Comparison of ENCODE assay signal across 17 cellular contexts in genomic region chr2:23376075-23376474, GRCh38. TPM values are rescaled to one million over a fixed set of nuclear protein-coding genes. Genes with fewer than 3 reads are reported as not detected.
DNase-seq lines count a peak whose midpoint lies in the region; ATAC-seq, FAIRE-seq and TF ChIP-seq lines count a peak whose summit lies in the region.
"Had no signal": no experiment of that assay in that cellular context is flagged by ENCODE, and none has a peak within 500 bp of the region (broad histone marks: within the 10 kb centered on the region; RNA-seq: fewer than 3 reads in every experiment).

No MANE protein-coding gene starts in this region.

- no peak for TF ChIP-seq EP300 in GM12878 (IDR thresholded peaks at IDR 0.05; ENCODE audit: borderline replicate concordance in 1 of 2, control insufficient read depth in 1 of 2, low read depth in 2 of 2, low read length in 2 of 2)

- H3K4me1 ChIP-seq in GM12878 (ENCODE audit: control insufficient read depth, insufficient read depth, low read length): peaks cover 35% of the 10 kb centered on the region
- H3K4me1 ChIP-seq in adrenal gland (replicated peaks in 1 of 2): peaks cover 0 to 9% of the 10 kb centered on the region in 2 donors
- H3K4me1 ChIP-seq: HAP-1 had no signal

- H3K4me3 ChIP-seq in GM12865 (ENCODE audit: low read depth, low read length) (no peak overlapping the region), GM12878 (no peak overlapping the region), adrenal gland (no peak overlapping the region)
- H3K4me3 ChIP-seq: A549, GM23248, HAP-1 had no signal

- SMC1A ChIA-PET in GM12878 (lab: Charles Lee; ENCODE audit: uncharacterized antibody, unreplicated experiment): interaction anchor here (0.7 to 2.5 kb wide), 7 partner anchors 9 to 75 kb away, joined by 3 to 8 read pairs (median 4); partner anchors contain the start of gene KLHL29

- no peak overlapping the region for H2AFZ ChIP-seq in GM12878 (ENCODE audit: control insufficient read depth, low read depth, low read length)
- H2AFZ ChIP-seq: GM23248 had no signal

- H3K9me3 ChIP-seq in GM12878 (replicated peaks; ENCODE audit: control insufficient read depth, insufficient read depth, low read length) (no peaks in the 10 kb centered on the region), adrenal gland (replicated peaks in 1 of 3) (no peaks in the 10 kb centered on the region)
- H3K9me3 ChIP-seq: A549, HAP-1 had no signal

- H3K27me3 ChIP-seq in GM12878 (replicated peaks in 1 of 2; ENCODE audit: control insufficient read depth in 2 of 2, insufficient read depth in 2 of 2, low read length in 1 of 2) (no peaks in the 10 kb centered on the region), adrenal gland (no peaks in the 10 kb centered on the region)

- no peak for TF ChIP-seq CTCF in GM12865 (IDR thresholded peaks at IDR 0.05; ENCODE audit: insufficient read depth, low read depth, low read length, missing control alignments)
- TF ChIP-seq CTCF in GM12878 (IDR thresholded peaks at IDR 0.05 in 2 of 3, conservative IDR thresholded peaks at IDR 0.05 in 1 of 3; ENCODE audit: control insufficient read depth in 2 of 3, extremely low read depth in 1 of 3, insufficient read depth in 1 of 3, low read depth in 3 of 3, low read length in 3 of 3): no peak
- no peak for TF ChIP-seq CTCF in adrenal gland (IDR thresholded peaks at IDR 0.05)

- peak; percentile 20 for ATAC-seq in GM18867 (IDR thresholded peaks at IDR 0.05; ENCODE audit: unreplicated experiment)
- ATAC-seq in GM12878: no peak
- ATAC-seq in left lobe of liver: peak; percentile 50
- ATAC-seq in GM18909 (IDR thresholded peaks at IDR 0.05; ENCODE audit: poor library complexity, unreplicated experiment): no peak

- H3K27ac ChIP-seq in GM12878 (ENCODE audit: control insufficient read depth, insufficient read depth) (no peak overlapping the region), adrenal gland (no peak overlapping the region)
- H3K27ac ChIP-seq: A549, GM23248 had no signal

- RAD21 ChIA-PET in GM12878 (lab: Charles Lee; ENCODE audit: unreplicated experiment): interaction anchor here (1.4 kb wide), 1 partner anchor 26 kb away, joined by 3 read pairs; no protein-coding TSS in a partner anchor

- H3K36me3 ChIP-seq in GM12878 (ENCODE audit: control insufficient read depth in 2 of 2, insufficient read depth in 2 of 2, low read length in 1 of 2) (no peaks in the 10 kb centered on the region), adrenal gland (replicated peaks in 1 of 2) (no peaks in the 10 kb centered on the region)
- H3K36me3 ChIP-seq: HAP-1 had no signal

- CTCF ChIA-PET in GM12878 (lab: Yijun Ruan, JAX): interaction anchor here (0.8 to 3.2 kb wide), 5 partner anchors 9 to 177 kb away, joined by 3 to 10 read pairs (median 4); no protein-coding TSS in a partner anchor

- POLR2A ChIA-PET in GM12878 (lab: Charles Lee): interaction anchor here (1.0 to 1.4 kb wide), 2 partner anchors 11 to 78 kb away, joined by 3 to 4 read pairs; no protein-coding TSS in a partner anchor

- H3K79me2 ChIP-seq in GM12878 (ENCODE audit: control insufficient read depth, insufficient read depth, low read length): no peaks in the 10 kb centered on the region

- H3K9ac ChIP-seq in GM12878 (ENCODE audit: control insufficient read depth, insufficient read depth, low read length): no peak overlapping the region
- H3K9ac ChIP-seq: GM23248 had no signal

- in situ Hi-C loops in GM12878 (cut with MboI) (loop anchor here (25.0 kb wide), 1 partner anchor 986 kb away; the partner anchor contains the start of gene ITSN2), ACHN (cut with HindIII; ENCODE audit: low pct_ligation_motif_present, low pct_unique_long_range_greater_than_20kb, low sequenced_read_pairs) (no loop called here)

- H4K20me1 ChIP-seq in GM12878 (ENCODE audit: control insufficient read depth, insufficient read depth): no peaks in the 10 kb centered on the region

- peak overlapping the region; percentile 13; the same call in 1 of the 2 replicates for H3K4me2 ChIP-seq in GM12878 (ENCODE audit: control insufficient read depth, insufficient read depth)
- H3K4me2 ChIP-seq: A549 had no signal

- intact Hi-C loops in GM12878 (cut with micrococcal nuclease; ENCODE audit: unreplicated experiment) (no loop called here), adrenal gland (cut with DNase I) (no loop called here)

- no peak for FAIRE-seq in GM12878 (lab: Jason Lieb, UNC)
- FAIRE-seq: A549 had no signal

- BruUV-seq in GM12878 (replicated peaks; lab: Mats Ljungman, UMichigan): no TSS peak

- DNase-seq in GM12865 (ENCODE audit: low read depth) (peak; percentile 46), GM12878 (ENCODE audit: low read depth, low spot score) (no peak), left lobe of liver (ENCODE audit: low spot score) (no peak), adrenal gland (no peak), ACHN (no peak)
- DNase-seq: 8988T; C1 segment of cervical spinal cord; CD4-positive, alpha-beta memory T cell; DMS79 treated with DMSO at 0.1 percent for 48 hours; GF-D8; HFFc6 had no signal

- no peak for TF ChIP-seq RAD21 in GM12878 (IDR thresholded peaks at IDR 0.05; ENCODE audit: insufficient read depth, low read depth, low read length)

- 50% methylated on average over 5 of the region's 5 CpGs for WGBS in GM12878 (ENCODE audit: insufficient coverage, insufficient replicate concordance, low lambda C conversion rate, missing lambda C conversion rate)
- 79 to 87% (median 83%) methylated on average over 5 of the region's 5 CpGs for WGBS in adrenal gland, 4 donors

- TF ChIP-seq POLR2A in GM12878 (IDR thresholded peaks at IDR 0.05; ENCODE audit: low read depth, low read length): no peak
- no peak for TF ChIP-seq POLR2A in adrenal gland (IDR thresholded peaks at IDR 0.05)

TF ChIP-seq in GM12878, 131 proteins besides CTCF, POLR2A, EP300 and RAD21:
- TF ChIP-seq, protein P1, sequence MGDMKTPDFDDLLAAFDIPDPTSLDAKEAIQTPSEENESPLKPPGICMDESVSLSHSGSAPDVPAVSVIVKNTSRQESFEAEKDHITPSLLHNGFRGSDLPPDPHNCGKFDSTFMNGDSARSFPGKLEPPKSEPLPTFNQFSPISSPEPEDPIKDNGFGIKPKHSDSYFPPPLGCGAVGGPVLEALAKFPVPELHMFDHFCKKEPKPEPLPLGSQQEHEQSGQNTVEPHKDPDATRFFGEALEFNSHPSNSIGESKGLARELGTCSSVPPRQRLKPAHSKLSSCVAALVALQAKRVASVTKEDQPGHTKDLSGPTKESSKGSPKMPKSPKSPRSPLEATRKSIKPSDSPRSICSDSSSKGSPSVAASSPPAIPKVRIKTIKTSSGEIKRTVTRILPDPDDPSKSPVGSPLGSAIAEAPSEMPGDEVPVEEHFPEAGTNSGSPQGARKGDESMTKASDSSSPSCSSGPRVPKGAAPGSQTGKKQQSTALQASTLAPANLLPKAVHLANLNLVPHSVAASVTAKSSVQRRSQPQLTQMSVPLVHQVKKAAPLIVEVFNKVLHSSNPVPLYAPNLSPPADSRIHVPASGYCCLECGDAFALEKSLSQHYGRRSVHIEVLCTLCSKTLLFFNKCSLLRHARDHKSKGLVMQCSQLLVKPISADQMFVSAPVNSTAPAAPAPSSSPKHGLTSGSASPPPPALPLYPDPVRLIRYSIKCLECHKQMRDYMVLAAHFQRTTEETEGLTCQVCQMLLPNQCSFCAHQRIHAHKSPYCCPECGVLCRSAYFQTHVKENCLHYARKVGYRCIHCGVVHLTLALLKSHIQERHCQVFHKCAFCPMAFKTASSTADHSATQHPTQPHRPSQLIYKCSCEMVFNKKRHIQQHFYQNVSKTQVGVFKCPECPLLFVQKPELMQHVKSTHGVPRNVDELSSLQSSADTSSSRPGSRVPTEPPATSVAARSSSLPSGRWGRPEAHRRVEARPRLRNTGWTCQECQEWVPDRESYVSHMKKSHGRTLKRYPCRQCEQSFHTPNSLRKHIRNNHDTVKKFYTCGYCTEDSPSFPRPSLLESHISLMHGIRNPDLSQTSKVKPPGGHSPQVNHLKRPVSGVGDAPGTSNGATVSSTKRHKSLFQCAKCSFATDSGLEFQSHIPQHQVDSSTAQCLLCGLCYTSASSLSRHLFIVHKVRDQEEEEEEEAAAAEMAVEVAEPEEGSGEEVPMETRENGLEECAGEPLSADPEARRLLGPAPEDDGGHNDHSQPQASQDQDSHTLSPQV (IDR thresholded peaks at IDR 0.05): no peak
- TF ChIP-seq RUNX3 (IDR thresholded peaks at IDR 0.05; ENCODE audit: low read length) (peak; percentile 66), IRF4 (IDR thresholded peaks at IDR 0.05; ENCODE audit: low read depth, low read length) (no peak), SPI1 (IDR thresholded peaks at IDR 0.05; ENCODE audit: borderline replicate concordance, insufficient read depth, low read depth, low read length) (peak; percentile 39; the same call in 1 of the 2 replicates)
TF ChIP-seq in GM12878: peak in this region for 2.

RNA-seq across cellular contexts. Expression of gene KLHL29, which starts 8.9 kb away (rescaled TPM):
- 30.8 and 36.8 TPM in 2 replicates for total RNA-seq in GM12878 (2013; cell fraction: nucleolus; rRNA removed)
- total RNA-seq in GM12878 (2014; rRNA removed) (8.5 and 9.8 TPM in 2 replicates), GM12878 (2014; rRNA removed; fragmentation: Illumina TruSeq; extraction: Trizol) (6.3 and 6.9 TPM in 2 replicates), GM12878 (2021) (17.9 and 19.5 TPM in 2 replicates), left lobe of liver (2.3 TPM), adrenal gland (10 to 100 TPM; 14.1 to 24.5 (median 18.0) TPM)
- 3.9 TPM for polyA plus RNA-seq in GM12878 (2011; ENCODE audit: low read depth)
- polyA plus RNA-seq in GM12878 (2011; rRNA removed) (4.3 and 5.3 TPM in 2 replicates), GM12878 (2014; fragmentation: Illumina TruSeq; extraction: Trizol) (5.7 and 9.5 TPM in 2 replicates), GM12878 (2014; fragmentation: Nextera tagmentation; extraction: Ambion mirVana) (1 to 10 TPM; 1.4 to 2.2 TPM), GM12878 (2014; rRNA removed) (16.1 and 19.4 TPM in 2 replicates), GM12878 (2016; fragmentation: Nextera tagmentation; extraction: Ambion mirVana) (1 to 10 TPM; 2.5 to 2.7 TPM), adrenal gland (10 to 100 TPM in 1 of 3 donors, 1 to 10 TPM in 2; 8.5 to 10.9 (median 8.8) TPM)
- polyA plus RNA-seq in GM12878 (2011; cell fraction: cytosol; rRNA removed): 5.4 and 7.7 TPM in 2 replicates
- polyA plus RNA-seq in GM12878 (2011; cell fraction: nucleus; rRNA removed): 33.8 and 54.4 TPM in 2 replicates
- polyA plus RNA-seq in GM12878 (2012): 5.1 and 6.7 TPM in 2 replicates
- polyA minus RNA-seq in GM12878 (2011; rRNA and poly(A)+ RNA removed): 5.6 and 8.7 TPM in 2 replicates
- 3.3 and 5.0 TPM in 2 replicates for polyA minus RNA-seq in GM12878 (2011; cell fraction: cytosol; rRNA and poly(A)+ RNA removed)
- 7.9 and 19.0 TPM in 2 replicates for polyA minus RNA-seq in GM12878 (2011; cell fraction: nucleus; rRNA and poly(A)+ RNA removed)
- total RNA-seq: G401 had no signal

Comparison
In these comparisons a context has a peak if more than half of its experiments do, and no peak if none do; other contexts are left out.
1. ATAC-seq: peak in GM18867 (single experiment) and left lobe of liver (single experiment); none in GM12878 (single experiment) and GM18909 (single experiment).